26 cellular contexts compared by ENCODE assay signal in genomic region chr16:77807071-77807470, GRCh38. TPM values are rescaled to one million over a fixed set of nuclear protein-coding genes. Genes with fewer than 3 reads are reported as not detected.
"Had no signal": no experiment of that assay in that cellular context is flagged by ENCODE, and none has a peak within 500 bp of the region (broad histone marks: within the 10 kb centered on the region; RNA-seq: fewer than 3 reads in every experiment).

No MANE protein-coding gene starts in this region.

- H3K36me3 Mint-ChIP-seq: IgD-negative memory B cell, T-cell had no signal

- H3K27ac Mint-ChIP-seq: IgD-negative memory B cell, T-cell had no signal

- ATAC-seq: K562, T-cell had no signal

- H3K4me1 Mint-ChIP-seq: IgD-negative memory B cell, T-cell had no signal

- H3K4me3 Mint-ChIP-seq: IgD-negative memory B cell, T-cell had no signal

- DNase-seq: Kasumi-1, MM.1S, NCI-H1048, NCI-H1105, NCI-H1417, NCI-H1436 treated with DMSO at 0.1 percent for 48 hours, NCI-H1694, NCI-H187 treated with DMSO at 0.1 percent for 48 hours, NCI-H2029 treated with DMSO at 0.1 percent for 48 hours, NCI-H2171, NCI-H226, NCI-H446, NCI-H510A, NCI-H524 treated with DMSO at 0.1 percent for 48 hours, NCI-H69, NCI-H774, RPMI8226, SHP77, SK-N-SH, SW 1271, T-cell had no signal

- H3K9me3 Mint-ChIP-seq: T-cell had no signal

- H3K27ac ChIP-seq: HL-60, KMS-11 had no signal

RNA-seq across cellular contexts. Expression of gene VAT1L, which starts 18.7 kb away (rescaled TPM):
- total RNA-seq: K562, SK-MEL-5 had no signal
